Comparison of ENCODE assay signal across 8 cellular contexts in genomic region chr9:34123682-34124081, GRCh38. TPM values are rescaled to one million over a fixed set of nuclear protein-coding genes. Genes with fewer than 3 reads are reported as not detected.
DNase-seq lines count a peak whose midpoint lies in the region; ATAC-seq and TF ChIP-seq lines count a peak whose summit lies in the region.

No MANE protein-coding gene starts in this region.

- peak overlapping the region; percentile 94 for H3K27ac ChIP-seq in CD4-positive, CD25-positive, alpha-beta regulatory T cell (ENCODE audit: insufficient read depth, low read length, poor library complexity, severe bottlenecking)
- peak overlapping the region; percentile 86 for H3K27ac ChIP-seq in SU-DHL-6 (ENCODE audit: low read depth, low read length)
- peak overlapping the region; percentile 14 to 95 for H3K27ac ChIP-seq in left lung
- H3K27ac ChIP-seq in coronary artery: no peak overlapping the region
- H3K27ac ChIP-seq in brain microvascular endothelial cell: no peak overlapping the region

- in situ Hi-C loops in brain microvascular endothelial cell (cut with HindIII; ENCODE audit: low pct_ligation_motif_present, low sequenced_read_pairs): no loop called here

- H3K9ac ChIP-seq in SU-DHL-6 (ENCODE audit: low read length): peak overlapping the region; percentile 80; the same call in 1 of the 2 replicates

- ATAC-seq in CD4-positive, CD25-positive, alpha-beta regulatory T cell (ENCODE audit: low read depth in 2 of 2): peak; percentile 15 to 25
- peak; percentile 40 for ATAC-seq in GM21515 (IDR thresholded peaks at IDR 0.05; ENCODE audit: unreplicated experiment)
- ATAC-seq in left lung: peak; percentile 2

- peak overlapping the region; percentile 91 to 99 (median 98) for H3K27ac Mint-ChIP-seq in CD4-positive, CD25-positive, alpha-beta regulatory T cell

- peaks cover 33% of the 10 kb centered on the region for H3K36me3 ChIP-seq in CD4-positive, CD25-positive, alpha-beta regulatory T cell (ENCODE audit: control insufficient read depth, insufficient read depth, low read length)
- H3K36me3 ChIP-seq in SU-DHL-6 (ENCODE audit: low read length): peaks cover 22% of the 10 kb centered on the region
- peaks cover 0 to 45% of the 10 kb centered on the region in 2 donors for H3K36me3 ChIP-seq in left lung
- H3K36me3 ChIP-seq in brain microvascular endothelial cell (replicated peaks): peaks cover 5% of the 10 kb centered on the region

- H3K9me2 ChIP-seq in SU-DHL-6 (replicated peaks; ENCODE audit: insufficient read depth, low read length): no peaks in the 10 kb centered on the region

- no peaks in the 10 kb centered on the region for H3K27me3 Mint-ChIP-seq in CD4-positive, CD25-positive, alpha-beta regulatory T cell

- H3K9me3 Mint-ChIP-seq in CD4-positive, CD25-positive, alpha-beta regulatory T cell: no peaks in the 10 kb centered on the region

- H3K4me2 ChIP-seq in SU-DHL-6 (ENCODE audit: low read depth, low read length, poor library complexity, severe bottlenecking): peak overlapping the region; percentile 70

- H3K79me2 ChIP-seq in SU-DHL-6 (ENCODE audit: insufficient read depth, low read length): peaks cover 67% of the 10 kb centered on the region

- intact Hi-C loops in left lung (cut with DNase I) (no loop called here), posterior vena cava (cut with DNase I) (loop anchor here in 1 of 2 donors (10.0 kb wide), 1 partner anchor 131 kb away; no protein-coding TSS in a partner anchor)

- H3F3A ChIP-seq in SU-DHL-6 (ENCODE audit: insufficient read depth): peaks cover 26% of the 10 kb centered on the region

- H2AFZ ChIP-seq in SU-DHL-6 (ENCODE audit: low read depth, low read length, severe bottlenecking): no peak overlapping the region

- peaks cover 38% of the 10 kb centered on the region for H3K36me3 Mint-ChIP-seq in CD4-positive, CD25-positive, alpha-beta regulatory T cell

- peak overlapping the region; percentile 90 for H3K4me3 ChIP-seq in CD4-positive, CD25-positive, alpha-beta regulatory T cell (ENCODE audit: low read depth, low read length)
- H3K4me3 ChIP-seq in SU-DHL-6 (ENCODE audit: insufficient read depth, low read length, poor library complexity, severe bottlenecking) (peak overlapping the region; percentile 84), left lung (peak overlapping the region in 1 of 2 donors; percentile 62), coronary artery (no peak overlapping the region), brain microvascular endothelial cell (ENCODE audit: low read depth, low read length) (no peak overlapping the region)

- peak overlapping the region; percentile 92 to 99 (median 96) for H3K4me3 Mint-ChIP-seq in CD4-positive, CD25-positive, alpha-beta regulatory T cell

- peaks cover 16% of the 10 kb centered on the region for H4K20me1 ChIP-seq in SU-DHL-6 (ENCODE audit: low read depth, low read length)

- H3K27me3 ChIP-seq in CD4-positive, CD25-positive, alpha-beta regulatory T cell (ENCODE audit: control insufficient read depth, insufficient read depth, low read length): no peaks in the 10 kb centered on the region
- H3K27me3 ChIP-seq in SU-DHL-6 (ENCODE audit: low read length) (no peaks in the 10 kb centered on the region), left lung (no peaks in the 10 kb centered on the region), brain microvascular endothelial cell (replicated peaks) (no peaks in the 10 kb centered on the region)

- H3K4me1 Mint-ChIP-seq in CD4-positive, CD25-positive, alpha-beta regulatory T cell: peaks cover 29 to 67% (median 48%) of the 10 kb centered on the region in 4 donors

- DNase-seq in CD4-positive, CD25-positive, alpha-beta regulatory T cell: peak in 2 of 3 donors; percentile 15 to 74
- DNase-seq in left lung (peak in 1 of 2 donors; percentile 77), coronary artery (ENCODE audit: low spot score) (no peak), posterior vena cava (ENCODE audit: low spot score) (no peak), brain microvascular endothelial cell (no peak), NCI-H524 treated with DMSO at 0.1 percent for 48 hours (lab: John Stamatoyannopoulos, UW) (no peak)

- H3K9me3 ChIP-seq in CD4-positive, CD25-positive, alpha-beta regulatory T cell (ENCODE audit: control insufficient read depth in 2 of 2, low read length in 2 of 2): no peaks in the 10 kb centered on the region
- H3K9me3 ChIP-seq in SU-DHL-6 (ENCODE audit: insufficient read depth, low read length) (no peaks in the 10 kb centered on the region), left lung (no peaks in the 10 kb centered on the region)

- peaks cover 41% of the 10 kb centered on the region for H3K4me1 ChIP-seq in CD4-positive, CD25-positive, alpha-beta regulatory T cell (ENCODE audit: control insufficient read depth, insufficient read depth, low read length, poor library complexity, severe bottlenecking)
- H3K4me1 ChIP-seq in left lung: peaks cover 25 to 55% of the 10 kb centered on the region in 2 donors

- TF ChIP-seq CTCF in SU-DHL-6 (IDR thresholded peaks at IDR 0.05; ENCODE audit: insufficient read depth, low read length, poor library complexity, severe bottlenecking) (no peak), left lung (IDR thresholded peaks at IDR 0.05) (no peak), coronary artery (IDR thresholded peaks at IDR 0.05) (no peak), brain microvascular endothelial cell (IDR thresholded peaks at IDR 0.05; ENCODE audit: low read depth, low read length, missing control alignments) (no peak)

RNA-seq across cellular contexts. Expression of gene DCAF12, which starts 2.8 kb away (rescaled TPM):
- 21.5 TPM for total RNA-seq in CD4-positive, CD25-positive, alpha-beta regulatory T cell
- polyA plus RNA-seq in CD4-positive, CD25-positive, alpha-beta regulatory T cell: 10 to 100 TPM; 21.0 to 28.2 (median 24.5) TPM
- 10 to 100 TPM; 30.4 to 45.8 TPM for total RNA-seq in left lung
- total RNA-seq in posterior vena cava: 10 to 100 TPM; 20.5 to 32.9 TPM

RNA-seq across cellular contexts. Expression of gene UBAP1, which starts 55.2 kb away (rescaled TPM):
- total RNA-seq in CD4-positive, CD25-positive, alpha-beta regulatory T cell: 70.7 TPM
- 10 to 100 TPM; 52.9 to 60.0 (median 55.4) TPM for polyA plus RNA-seq in CD4-positive, CD25-positive, alpha-beta regulatory T cell
- total RNA-seq in left lung: 10 to 100 TPM; 53.8 to 54.1 TPM
- 10 to 100 TPM; 42.8 to 44.9 TPM for total RNA-seq in posterior vena cava

Comparison
In these comparisons a context has a peak if more than half of its experiments do, and no peak if none do; other contexts are left out.
1. DNase-seq: peak in CD4-positive, CD25-positive, alpha-beta regulatory T cell (2 of 3); none in coronary artery (single experiment), posterior vena cava (single experiment), brain microvascular endothelial cell (single experiment) and NCI-H524 treated with DMSO at 0.1 percent for 48 hours (single experiment).
2. H3K27ac ChIP-seq: peak in CD4-positive, CD25-positive, alpha-beta regulatory T cell (single experiment), SU-DHL-6 (single experiment) and left lung (2 of 2); none in coronary artery (0 of 2) and brain microvascular endothelial cell (single experiment).
3. H3K4me3 ChIP-seq: peak in CD4-positive, CD25-positive, alpha-beta regulatory T cell (single experiment) and SU-DHL-6 (single experiment); none in coronary artery (single experiment) and brain microvascular endothelial cell (single experiment).
4. Peak in every context shown above with its lines, with median percentiles within 50 percentile points of each other: ATAC-seq.